ENCODE assay signal across 6 cellular contexts in the genomic region with DNA sequence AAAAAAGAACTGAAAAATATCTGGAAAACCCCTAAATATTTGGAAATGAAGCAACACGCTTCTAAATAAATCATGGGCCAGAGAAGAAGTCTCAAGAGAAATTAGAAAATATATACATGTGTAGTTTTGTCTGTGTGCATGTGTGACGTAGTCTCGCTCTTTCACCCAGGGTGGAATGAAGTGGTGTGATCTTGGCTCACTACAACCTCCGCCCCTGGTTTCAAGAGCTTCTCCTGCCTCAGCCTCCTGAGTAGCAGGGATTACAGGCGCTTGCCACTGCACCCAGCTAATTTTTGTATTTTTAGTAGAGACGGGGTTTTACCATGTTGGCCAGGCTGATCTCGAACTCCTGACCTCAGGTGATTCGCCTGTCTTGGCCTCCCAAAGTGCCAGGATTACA. TPM values are rescaled to one million over a fixed set of nuclear protein-coding genes. Genes with fewer than 3 reads are reported as not detected.
"Had no signal": no experiment of that assay in that cellular context is flagged by ENCODE, and none has a peak within 500 bp of the region (broad histone marks: within the 10 kb centered on the region; RNA-seq: fewer than 3 reads in every experiment).

No MANE protein-coding gene starts in this region.

RNA-seq across cellular contexts. Expression of a gene that starts 11.2 kb away (rescaled TPM):
- total RNA-seq: natural killer cell, neural crest cell, osteocyte, pulmonary artery endothelial cell, smooth muscle cell, temporal lobe had no signal
